Comparison of ENCODE assay signal across 18 cellular contexts in genomic region chr10:94725871-94726270, GRCh38. TPM values are rescaled to one million over a fixed set of nuclear protein-coding genes. Genes with fewer than 3 reads are reported as not detected.
"Had no signal": no experiment of that assay in that cellular context is flagged by ENCODE, and none has a peak within 500 bp of the region (broad histone marks: within the 10 kb centered on the region; RNA-seq: fewer than 3 reads in every experiment).

No MANE protein-coding gene starts in this region.

- H3K36me3 ChIP-seq: lower lobe of right lung, right atrium auricular region, tibial artery, uterus had no signal

- H3K27ac ChIP-seq: lower lobe of right lung, right atrium auricular region, tibial artery, uterus had no signal

- H3K4me1 ChIP-seq: lower lobe of right lung, right atrium auricular region, tibial artery, uterus had no signal

- H3K27me3 ChIP-seq: right atrium auricular region, tibial artery, uterus had no signal

- ATAC-seq: lower lobe of right lung; stimulated activated memory B cell treated with anti-CD40 and anti-IgM and Interleukin-4, amounts not matched to agents 10 μg/mL and 1 μg/mL and 100 μg/mL, for 72 hours; WTC11 had no signal

- H3K9me3 ChIP-seq: lower lobe of right lung, right atrium auricular region, tibial artery, uterus had no signal

- H3K4me3 ChIP-seq: lower lobe of right lung, right atrium auricular region, tibial artery, uterus had no signal

- DNase-seq: activated CD4-positive, alpha-beta T cell treated with anti-CD3 and anti-CD28 coated beads for 48 hours; activated naive CD4-positive, alpha-beta T cell; erythroblast; immature natural killer cell; left cardiac atrium; lower lobe of right lung; midbrain; naive B cell; T-helper 9 cell; tibial artery; uterus had no signal

RNA-seq across cellular contexts. Expression of gene CYP2C19, which starts 36.6 kb away (rescaled TPM):
- total RNA-seq: activated T-helper 1 cell treated with anti-CD3 and anti-CD28 coated beads, Interleukin-12 subunit alpha, Interleukin-12 subunit beta, Interleukin-2, Interleukin-4 antibody, amounts not matched to agents 30 ng/mL and 10 ng/mL and 1 ng/mL, durations not matched to agents 14 hours and 24 hours and 36 hours; astrocyte; cardiac septum; lower lobe of right lung; right atrium auricular region; WTC11 had no signal
- polyA plus RNA-seq: immature natural killer cell had no signal

RNA-seq across cellular contexts. Expression of gene CYP2C18, which starts 42.3 kb away (rescaled TPM):
- total RNA-seq: astrocyte, cardiac septum, fibroblast of villous mesenchyme, right atrium auricular region, uterus had no signal
- polyA plus RNA-seq: immature natural killer cell had no signal
